In the genomic region with DNA sequence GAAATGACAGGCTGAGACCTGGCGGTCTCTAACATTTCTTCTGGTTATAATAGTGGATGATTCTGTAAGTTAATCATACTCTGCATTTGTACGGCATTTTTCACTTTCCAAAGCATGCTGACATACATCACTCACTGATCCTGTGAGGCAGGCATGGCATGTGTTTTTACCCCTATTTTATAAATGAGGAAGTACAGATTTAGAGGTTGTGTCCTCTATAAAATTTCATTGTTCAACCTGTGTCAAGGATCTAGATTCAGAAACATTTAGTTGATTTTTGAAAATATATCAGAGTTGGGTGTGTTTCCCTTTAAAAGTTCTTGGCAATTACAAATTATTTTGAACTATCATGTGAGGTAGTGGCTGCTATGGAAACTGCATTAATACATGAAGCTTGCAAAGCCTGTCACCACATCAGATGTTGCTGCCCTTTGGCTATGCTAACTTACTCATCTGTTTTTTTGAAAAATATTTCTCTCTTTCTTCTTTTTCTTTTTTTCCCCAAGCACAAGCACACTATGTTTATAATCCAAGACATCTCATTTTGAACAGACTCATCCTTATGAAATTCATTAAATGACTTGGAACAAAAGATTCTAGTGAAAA, we compare ENCODE assay signal across 16 cellular contexts.
DNase-seq lines count a peak whose midpoint lies in the region; ATAC-seq lines count a peak whose summit lies in the region.
"Had no signal": no experiment of that assay in that cellular context is flagged by ENCODE, and none has a peak within 500 bp of the region (broad histone marks: within the 10 kb centered on the region; RNA-seq: fewer than 3 reads in every experiment).

No MANE protein-coding gene starts in this region.

- H3K9me3 ChIP-seq in mesenchymal stem cell (ENCODE audit: control insufficient read depth, low read length) = no peaks in the 10 kb centered on the region

- peak overlapping the region; percentile 83 for H3K9ac ChIP-seq in mesenchymal stem cell (ENCODE audit: low read length)

- H3K36me3 ChIP-seq in mesenchymal stem cell (ENCODE audit: control insufficient read depth in 1 of 2, insufficient read depth in 2 of 2, low read depth in 1 of 2, low read length in 2 of 2) = no peaks in the 10 kb centered on the region

- H3K4me3 ChIP-seq in mesenchymal stem cell (ENCODE audit: insufficient read depth in 1 of 2, low read depth in 1 of 2, low read length in 2 of 2) = no peak overlapping the region
- H3K4me3 ChIP-seq: PC-9 had no signal

- H3K79me1 ChIP-seq in mesenchymal stem cell (replicated peaks; ENCODE audit: low read length, poor library complexity, severe bottlenecking) = no peaks in the 10 kb centered on the region

- H2AK5ac ChIP-seq in mesenchymal stem cell (ENCODE audit: low read length, severe bottlenecking) = no peak overlapping the region

- H2BK120ac ChIP-seq in mesenchymal stem cell (ENCODE audit: low read depth, low read length) = no peak overlapping the region

- no peak overlapping the region for H3K27ac ChIP-seq in mesenchymal stem cell (ENCODE audit: low read length, poor library complexity, severe bottlenecking)
- H3K27ac ChIP-seq: PC-9 had no signal

- H3K14ac ChIP-seq in mesenchymal stem cell (ENCODE audit: low read length in 2 of 2) = no peak overlapping the region

- no peak overlapping the region for H4K91ac ChIP-seq in mesenchymal stem cell (ENCODE audit: low read length)

- H3K23ac ChIP-seq in mesenchymal stem cell (ENCODE audit: low read length in 2 of 2) = no peak overlapping the region

- no peak overlapping the region for H2BK5ac ChIP-seq in mesenchymal stem cell (ENCODE audit: low read depth, low read length, poor library complexity, severe bottlenecking)

- H3K4me2 ChIP-seq in mesenchymal stem cell (ENCODE audit: low read length, poor library complexity, severe bottlenecking) = no peak overlapping the region
- H3K4me2 ChIP-seq: PC-9 had no signal

- H3K4ac ChIP-seq in mesenchymal stem cell (ENCODE audit: low read depth in 1 of 2, low read length in 2 of 2) = peak overlapping the region in 1 of 2 experiments; percentile 1

- ATAC-seq in GM19328 (IDR thresholded peaks at IDR 0.05; ENCODE audit: unreplicated experiment) = no peak
- no peak for ATAC-seq in HG03135 (IDR thresholded peaks at IDR 0.05; ENCODE audit: unreplicated experiment)
- ATAC-seq: activated CD8-positive, alpha-beta memory T cell treated with anti-CD3 and anti-CD28 coated beads, Interleukin-2, amount 10 ng/mL, durations not matched to agents 7 days and 5 days; activated naive CD8-positive, alpha-beta T cell treated with anti-CD3 and anti-CD28 coated beads, Interleukin-2, amount 50 U/mL, for 24 hours; natural killer cell treated with Interleukin-12 subunit alpha and Interleukin-12 subunit beta and Interleukin-15 and Interleukin-18, amount 100 ng/mL, for 72 hours had no signal

- H4K8ac ChIP-seq in mesenchymal stem cell (ENCODE audit: low read length) = no peak overlapping the region

- peaks cover 2% of the 10 kb centered on the region for H3K4me1 ChIP-seq in mesenchymal stem cell (ENCODE audit: control insufficient read depth, insufficient read depth, low read depth, low read length)

- no peak overlapping the region for H2BK12ac ChIP-seq in mesenchymal stem cell (ENCODE audit: low read length in 2 of 2)

- no peaks in the 10 kb centered on the region for H3K27me3 ChIP-seq in mesenchymal stem cell (ENCODE audit: control insufficient read depth in 1 of 2, insufficient read depth in 1 of 2, low read length in 2 of 2)

- H2BK15ac ChIP-seq in mesenchymal stem cell (ENCODE audit: low read depth, poor library complexity, severe bottlenecking) = no peak overlapping the region

- no CpG with 5 or more reads among the region's 2 CpGs for WGBS in mesenchymal stem cell

- no peak overlapping the region for H3K18ac ChIP-seq in mesenchymal stem cell (ENCODE audit: low read depth in 1 of 2, low read length in 2 of 2)

- DNase-seq in COLO829 (ENCODE audit: low spot score) = peak; percentile 75
- peak; percentile 14 for DNase-seq in NAMALWA (ENCODE audit: low spot score)
- peak; percentile 85 for DNase-seq in dedifferentiated amniotic fluid mesenchymal stem cell (ENCODE audit: extremely low spot score)
- peak; percentile 90 for DNase-seq in mesenchymal stem cell
- DNase-seq in UCSD-AML1 (lab: John Stamatoyannopoulos, UW; ENCODE audit: unreplicated experiment) = no peak
- DNase-seq in activated T-cell treated with anti-CD3 and anti-CD28 coated beads, Interleukin-2, amount 50 U/mL, for 48 hours = no peak
- DNase-seq: activated CD8-positive, alpha-beta memory T cell treated with anti-CD3 and anti-CD28 coated beads, Interleukin-2, amount 10 ng/mL, durations not matched to agents 7 days and 5 days; activated naive CD8-positive, alpha-beta T cell treated with anti-CD3 and anti-CD28 coated beads, Interleukin-2, amount 50 U/mL, for 24 hours; CD4-positive, alpha-beta memory T cell; NCI-H2029 treated with DMSO at 0.1 percent for 48 hours; stimulated activated CD8-positive, alpha-beta memory T cell treated with anti-CD3 and anti-CD28 coated beads, Interleukin-4, amount 100 ng/mL, for 48 hours; T-helper 9 cell had no signal

- no peak overlapping the region for H2AFZ ChIP-seq in mesenchymal stem cell (ENCODE audit: low read depth, low read length)
- H2AFZ ChIP-seq: PC-9 had no signal

Comparison
In these comparisons a context has a peak if more than half of its experiments do, and no peak if none do; other contexts are left out.
1. DNase-seq: peak in COLO829 (single experiment), NAMALWA (single experiment), dedifferentiated amniotic fluid mesenchymal stem cell (single experiment) and mesenchymal stem cell (single experiment); none in UCSD-AML1 (single experiment) and activated T-cell treated with anti-CD3 and anti-CD28 coated beads, Interleukin-2, amount 50 U/mL, for 48 hours (0 of 2).